9 cellular contexts compared by ENCODE assay signal in the genomic region with DNA sequence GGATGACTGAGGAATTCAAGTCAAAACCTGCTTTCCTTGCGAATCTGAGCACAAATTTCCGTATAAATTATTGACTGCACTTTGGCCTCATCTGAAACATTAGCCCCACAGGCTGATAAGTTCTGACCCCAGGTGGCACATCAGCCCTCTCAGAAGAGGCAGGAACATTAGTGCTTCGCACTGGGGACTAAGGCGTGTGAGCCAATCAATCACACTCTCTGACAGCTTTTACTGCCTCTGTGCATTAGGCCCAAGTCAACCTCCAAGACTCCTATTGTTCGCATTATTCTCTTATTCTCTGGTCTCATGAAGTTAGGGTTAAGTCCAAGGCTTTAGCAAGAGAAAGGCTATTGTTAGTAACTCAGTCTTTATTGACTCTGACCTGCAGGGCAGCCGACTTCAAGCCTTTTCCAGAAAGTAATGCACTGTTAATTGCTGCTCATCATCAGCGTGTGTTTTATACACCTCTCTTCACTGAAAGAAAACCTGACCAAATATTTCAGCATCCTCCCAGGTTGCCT.
DNase-seq lines count a peak whose midpoint lies in the region; ATAC-seq and TF ChIP-seq lines count a peak whose summit lies in the region.
"Had no signal": no experiment of that assay in that cellular context is flagged by ENCODE, and none has a peak within 500 bp of the region (broad histone marks: within the 10 kb centered on the region; RNA-seq: fewer than 3 reads in every experiment).

No MANE protein-coding gene starts in this region.

- H3K9me3 ChIP-seq in endodermal cell (ENCODE audit: control insufficient read depth, low read length) (no peaks in the 10 kb centered on the region), neuronal stem cell (replicated peaks in 1 of 2; ENCODE audit: control insufficient read depth in 2 of 2, insufficient read depth in 1 of 2, low read depth in 1 of 2, low read length in 2 of 2) (no peaks in the 10 kb centered on the region), A673 (ENCODE audit: low read depth, low read length, poor library complexity, severe bottlenecking) (no peaks in the 10 kb centered on the region), esophagus squamous epithelium (no peaks in the 10 kb centered on the region)

- H3K36me3 Mint-ChIP-seq in GM23338 (ENCODE audit: low read depth) (no peaks in the 10 kb centered on the region), endodermal cell (ENCODE audit: low read depth) (peaks cover 19% of the 10 kb centered on the region)

- no peak overlapping the region for H3K4ac ChIP-seq in neuronal stem cell (ENCODE audit: low read length)

- H3K79me1 ChIP-seq in neuronal stem cell (ENCODE audit: low read depth, low read length) = no peaks in the 10 kb centered on the region

- H3K14ac ChIP-seq in neuronal stem cell (ENCODE audit: low read length) = no peak overlapping the region

- POLR2A ChIA-PET in A673 (lab: Charles Lee; ENCODE audit: low non-redundant PET) = no interaction called here

- DNase-seq in GM23338 (ENCODE audit: low spot score) = peak; percentile 45
- peak; percentile 76 to 79 for DNase-seq in NCI-H526 (lab: John Stamatoyannopoulos, UW)
- DNase-seq in endodermal cell = peak; percentile 67
- peak; percentile 51 for DNase-seq in neuronal stem cell (ENCODE audit: low spot score)
- DNase-seq in A673 (ENCODE audit: low spot score) = no peak
- DNase-seq in esophagus squamous epithelium (lab: John Stamatoyannopoulos, UW) = no peak
- DNase-seq: effector memory CD4-positive, alpha-beta T cell had no signal

- H2AFZ ChIP-seq in GM23338 = no peak overlapping the region
- no peak overlapping the region for H2AFZ ChIP-seq in neuronal stem cell (ENCODE audit: low read length)

- H2BK15ac ChIP-seq in neuronal stem cell (ENCODE audit: low read length) = no peak overlapping the region

- TF ChIP-seq POLR2A in esophagus squamous epithelium (IDR thresholded peaks at IDR 0.05) = no peak

- ATAC-seq in GM23338 (peak; percentile 60), GM21576 (IDR thresholded peaks at IDR 0.05; ENCODE audit: unreplicated experiment) (no peak), HG03039 (IDR thresholded peaks at IDR 0.05; ENCODE audit: unreplicated experiment) (no peak)

- CTCF ChIA-PET in A673 (lab: Charles Lee) = no interaction called here

- no peak overlapping the region for H2AK5ac ChIP-seq in neuronal stem cell (ENCODE audit: low read depth, low read length)

- no peaks in the 10 kb centered on the region for H4K20me1 ChIP-seq in GM23338 (replicated peaks; ENCODE audit: insufficient read depth)

- H3K4me1 Mint-ChIP-seq in GM23338 (peaks cover 89% of the 10 kb centered on the region), endodermal cell (peaks cover 83% of the 10 kb centered on the region)

- no peak overlapping the region for H2BK120ac ChIP-seq in neuronal stem cell (ENCODE audit: low read depth, low read length)

- no peak overlapping the region for H2BK5ac ChIP-seq in neuronal stem cell (ENCODE audit: low read length)

- no peaks in the 10 kb centered on the region for H3K9me3 Mint-ChIP-seq in GM23338
- no peaks in the 10 kb centered on the region for H3K9me3 Mint-ChIP-seq in endodermal cell

- peak overlapping the region; percentile 72; the same call in 1 of the 2 replicates for H3K27ac ChIP-seq in GM23338 (ENCODE audit: low read depth)
- H3K27ac ChIP-seq in endodermal cell (ENCODE audit: low read depth, low read length) = peak overlapping the region; percentile 95
- peak overlapping the region; percentile 24 for H3K27ac ChIP-seq in neuronal stem cell (replicated peaks; ENCODE audit: low read length)
- H3K27ac ChIP-seq in A673 (ENCODE audit: low read depth, low read length, poor library complexity, severe bottlenecking) = no peak overlapping the region
- peak overlapping the region in 2 of 4 donors; percentile 26 to 32 for H3K27ac ChIP-seq in esophagus squamous epithelium

- WGBS in endodermal cell (ENCODE audit: insufficient coverage in 1 of 2, insufficient read length in 1 of 2), 2 experiments = 18 to 19% methylated on average over 6 to 7 of the region's 7 CpGs
- no CpG with 5 or more reads among the region's 7 CpGs for WGBS in neuronal stem cell (ENCODE audit: extremely low coverage in 2 of 2, insufficient read length in 2 of 2, insufficient replicate concordance in 1 of 2), 2 donors
- WGBS in esophagus squamous epithelium, 2 donors = 42 to 60% methylated on average over 7 of the region's 7 CpGs

- H3K4me3 ChIP-seq in GM23338 (peak overlapping the region; percentile 35; the same call in 1 of the 2 replicates), endodermal cell (ENCODE audit: low read length) (peak overlapping the region; percentile 72), neuronal stem cell (ENCODE audit: low read length in 2 of 2) (no peak overlapping the region), A673 (ENCODE audit: low read depth, low read length, poor library complexity, severe bottlenecking) (no peak overlapping the region), esophagus squamous epithelium (no peak overlapping the region)

- no peak for TF ChIP-seq CTCF in GM23338 (conservative IDR thresholded peaks at IDR 0.05; ENCODE audit: low read depth in 2 of 2)
- no peak for TF ChIP-seq CTCF in endodermal cell (conservative IDR thresholded peaks at IDR 0.05)
- no peak for TF ChIP-seq CTCF in A673 (conservative IDR thresholded peaks at IDR 0.05; ENCODE audit: low read depth, low read length)
- no peak for TF ChIP-seq CTCF in esophagus squamous epithelium (IDR thresholded peaks at IDR 0.05)

- H3K4me3 Mint-ChIP-seq in GM23338 (peak overlapping the region; percentile 29; the same call in 1 of the 3 replicates), endodermal cell (peak overlapping the region; percentile 36)

- H4K8ac ChIP-seq in neuronal stem cell (ENCODE audit: low read depth, low read length) = no peak overlapping the region

- H3K4me2 ChIP-seq in GM23338 (peak overlapping the region; percentile 65), neuronal stem cell (ENCODE audit: insufficient read depth, low read length, poor library complexity, severe bottlenecking) (no peak overlapping the region)

- peaks cover 60% of the 10 kb centered on the region for H3K79me2 ChIP-seq in GM23338 (replicated peaks; ENCODE audit: insufficient read depth)

- H3K27me3 ChIP-seq in GM23338 (ENCODE audit: insufficient read depth) (no peaks in the 10 kb centered on the region), endodermal cell (ENCODE audit: control insufficient read depth, insufficient read depth, low read length, poor library complexity, severe bottlenecking) (no peaks in the 10 kb centered on the region), neuronal stem cell (ENCODE audit: control insufficient read depth in 3 of 3, insufficient read depth in 3 of 3, low read depth in 1 of 3, low read length in 3 of 3) (no peaks in the 10 kb centered on the region), A673 (replicated peaks; ENCODE audit: insufficient read depth, low read depth, low read length, poor library complexity) (no peaks in the 10 kb centered on the region), esophagus squamous epithelium (no peaks in the 10 kb centered on the region)

- no TSS peak for BruUV-seq in A673 (replicated peaks; lab: Mats Ljungman, UMichigan)

- intact Hi-C loops in A673 (cut with micrococcal nuclease; ENCODE audit: unreplicated experiment) (no loop called here), esophagus squamous epithelium (cut with DNase I) (no loop called here)

- H3K36me3 ChIP-seq in GM23338 (ENCODE audit: insufficient read depth) (no peaks in the 10 kb centered on the region), endodermal cell (ENCODE audit: control insufficient read depth, insufficient read depth, low read length) (peaks cover 28% of the 10 kb centered on the region), neuronal stem cell (replicated peaks in 1 of 2; ENCODE audit: control insufficient read depth in 2 of 2, insufficient read depth in 2 of 2, low read length in 2 of 2) (no peaks in the 10 kb centered on the region), A673 (ENCODE audit: insufficient read depth, low read length, poor library complexity, severe bottlenecking) (no peaks in the 10 kb centered on the region), esophagus squamous epithelium (no peaks in the 10 kb centered on the region)

- no peaks in the 10 kb centered on the region for H3K9me2 ChIP-seq in GM23338 (ENCODE audit: insufficient read depth)

- H3K9ac ChIP-seq in endodermal cell (ENCODE audit: extremely low read depth, low read length, poor library complexity, severe bottlenecking) (peak overlapping the region; percentile 36), neuronal stem cell (ENCODE audit: low read depth, low read length, poor library complexity) (no peak overlapping the region)

- H3K27me3 Mint-ChIP-seq in GM23338 (ENCODE audit: insufficient read depth, low read depth, poor library complexity) (peaks cover 5% of the 10 kb centered on the region), endodermal cell (ENCODE audit: insufficient read depth) (no peaks in the 10 kb centered on the region)

- H3K4me1 ChIP-seq in GM23338 (ENCODE audit: insufficient read depth) (peaks cover 64% of the 10 kb centered on the region), endodermal cell (ENCODE audit: control insufficient read depth, insufficient read depth, low read length) (peaks cover 52% of the 10 kb centered on the region), neuronal stem cell (ENCODE audit: control insufficient read depth in 2 of 2, insufficient read depth in 1 of 2, low read depth in 1 of 2, low read length in 2 of 2) (peaks cover 35 to 70% of the 10 kb centered on the region in 2 donors), A673 (ENCODE audit: insufficient read depth, low read length, poor library complexity, severe bottlenecking) (peaks cover 14% of the 10 kb centered on the region), esophagus squamous epithelium (peaks cover 18 to 67% (median 48%) of the 10 kb centered on the region in 3 donors)

- H3F3A ChIP-seq in GM23338 (replicated peaks; ENCODE audit: low read depth) = peaks cover 6% of the 10 kb centered on the region; the same call in 1 of the 2 replicates

- H4K91ac ChIP-seq in neuronal stem cell (ENCODE audit: low read depth, low read length, poor library complexity) = no peak overlapping the region

- H3K18ac ChIP-seq in neuronal stem cell (ENCODE audit: low read length) = no peak overlapping the region

- H2BK12ac ChIP-seq in neuronal stem cell (ENCODE audit: low read length) = no peak overlapping the region

- no peak overlapping the region for H3K23ac ChIP-seq in neuronal stem cell (ENCODE audit: low read depth, low read length, poor library complexity)

- H3K27ac Mint-ChIP-seq in GM23338 (no peak overlapping the region), endodermal cell (peak overlapping the region; percentile 79)

TF ChIP-seq in GM23338, 12 proteins besides CTCF, POLR2A, EP300 and RAD21 (continues in another document):
- TF ChIP-seq CREB1 (CRISPR knock-in tag; IDR thresholded peaks at IDR 0.05; ENCODE audit: low read depth) (no peak), POLR2AphosphoS5 (IDR thresholded peaks at IDR 0.05; ENCODE audit: low read depth) (no peak)

Comparison
In these comparisons a context has a peak if more than half of its experiments do, and no peak if none do; other contexts are left out.
1. DNase-seq: peak in GM23338 (single experiment), NCI-H526 (2 of 2), endodermal cell (single experiment) and neuronal stem cell (single experiment); none in A673 (single experiment) and esophagus squamous epithelium (single experiment).
2. H3K4me3 ChIP-seq: peak in GM23338 (single experiment) and endodermal cell (single experiment); none in neuronal stem cell (0 of 2), A673 (single experiment) and esophagus squamous epithelium (0 of 4).